In genomic region chr3:108118038-108118727, GRCh38 we compare ENCODE assay signal across 18 cellular contexts.
DNase-seq lines count a peak whose midpoint lies in the region; ATAC-seq lines count a peak whose summit lies in the region.
"Had no signal": no experiment of that assay in that cellular context is flagged by ENCODE, and none has a peak within 500 bp of the region (broad histone marks: within the 10 kb centered on the region; RNA-seq: fewer than 3 reads in every experiment).

No MANE protein-coding gene starts in this region.

- H3K27me3 Mint-ChIP-seq in activated naive CD8-positive, alpha-beta T cell treated with anti-CD3 and anti-CD28 coated beads, Interleukin-2, amount 50 U/mL, for 24 hours = no peaks in the 10 kb centered on the region
- H3K27me3 Mint-ChIP-seq in stimulated activated naive CD8-positive, alpha-beta T cell treated with anti-CD3 and anti-CD28 coated beads, Interleukin-15, Interleukin-2, amounts not matched to agents 100 ng/mL and 50 ng/mL, for 24 hours = no peaks in the 10 kb centered on the region
- H3K27me3 Mint-ChIP-seq: central memory CD8-positive, alpha-beta T cell; naive B cell; T-helper 17 cell had no signal

- peak overlapping the region; percentile 84 for H3K27ac Mint-ChIP-seq in activated naive CD8-positive, alpha-beta T cell treated with anti-CD3 and anti-CD28 coated beads, Interleukin-2, amount 50 U/mL, for 24 hours
- peak overlapping the region; percentile 67 for H3K27ac Mint-ChIP-seq in stimulated activated naive CD8-positive, alpha-beta T cell treated with anti-CD3 and anti-CD28 coated beads, Interleukin-15, Interleukin-2, amounts not matched to agents 100 ng/mL and 50 ng/mL, for 24 hours
- H3K27ac Mint-ChIP-seq: T-helper 17 cell had no signal

- H3K36me3 Mint-ChIP-seq in activated naive CD8-positive, alpha-beta T cell treated with anti-CD3 and anti-CD28 coated beads, Interleukin-2, amount 50 U/mL, for 24 hours (ENCODE audit: low read depth) = no peaks in the 10 kb centered on the region
- H3K36me3 Mint-ChIP-seq in stimulated activated naive CD8-positive, alpha-beta T cell treated with anti-CD3 and anti-CD28 coated beads, Interleukin-15, Interleukin-2, amounts not matched to agents 100 ng/mL and 50 ng/mL, for 24 hours (ENCODE audit: low read depth) = no peaks in the 10 kb centered on the region
- H3K36me3 Mint-ChIP-seq: naive B cell had no signal

- no peak for DNase-seq in activated CD4-positive, CD25-positive, alpha-beta regulatory T cell treated with anti-CD3 and anti-CD28 coated beads, Interleukin-2, amount 50 U/mL, for 72 hours
- peak; percentile 46 for DNase-seq in stimulated activated CD4-positive, alpha-beta T cell treated with anti-CD3 and anti-CD28 coated beads, Interleukin-15, amount 100 ng/mL, for 24 hours
- no peak for DNase-seq in stimulated activated CD4-positive, alpha-beta T cell treated with anti-CD3 and anti-CD28 coated beads, Interleukin-2, amount 100 ng/mL, for 48 hours
- DNase-seq in activated naive CD8-positive, alpha-beta T cell treated with anti-CD3 and anti-CD28 coated beads, Interleukin-2, amount 50 U/mL, for 24 hours = peak; percentile 40
- DNase-seq in AML-193 (lab: John Stamatoyannopoulos, UW) (no peak), cortex of kidney (lab: John Stamatoyannopoulos, UW) (no peak)
- DNase-seq: activated gamma-delta T cell, H7, left lung, naive B cell, NCI-H1694 treated with DMSO at 0.1 percent for 48 hours, right cardiac atrium, RPMI8226, T-helper 17 cell, tibial artery had no signal

- peak; percentile 76 to 86 for ATAC-seq in activated CD4-positive, CD25-positive, alpha-beta regulatory T cell treated with anti-CD3 and anti-CD28 coated beads, Interleukin-2, amount 50 U/mL, for 24 hours
- peak; percentile 96 for ATAC-seq in activated naive CD8-positive, alpha-beta T cell treated with anti-CD3 and anti-CD28 coated beads, Interleukin-2, amount 50 U/mL, for 24 hours
- ATAC-seq: left lung, T-helper 17 cell had no signal

- peaks cover 10% of the 10 kb centered on the region for H3K9me3 Mint-ChIP-seq in activated naive CD8-positive, alpha-beta T cell treated with anti-CD3 and anti-CD28 coated beads, Interleukin-2, amount 50 U/mL, for 24 hours
- no peaks in the 10 kb centered on the region for H3K9me3 Mint-ChIP-seq in stimulated activated naive CD8-positive, alpha-beta T cell treated with anti-CD3 and anti-CD28 coated beads, Interleukin-15, Interleukin-2, amounts not matched to agents 100 ng/mL and 50 ng/mL, for 24 hours

- peak overlapping the region; percentile 19 for H3K4me3 Mint-ChIP-seq in activated naive CD8-positive, alpha-beta T cell treated with anti-CD3 and anti-CD28 coated beads, Interleukin-2, amount 50 U/mL, for 24 hours
- peak overlapping the region; percentile 9 for H3K4me3 Mint-ChIP-seq in stimulated activated naive CD8-positive, alpha-beta T cell treated with anti-CD3 and anti-CD28 coated beads, Interleukin-15, Interleukin-2, amounts not matched to agents 100 ng/mL and 50 ng/mL, for 24 hours
- H3K4me3 Mint-ChIP-seq: central memory CD8-positive, alpha-beta T cell; T-helper 17 cell had no signal

- H3K4me1 Mint-ChIP-seq in activated naive CD8-positive, alpha-beta T cell treated with anti-CD3 and anti-CD28 coated beads, Interleukin-2, amount 50 U/mL, for 24 hours = peaks cover 56% of the 10 kb centered on the region
- peaks cover 54% of the 10 kb centered on the region for H3K4me1 Mint-ChIP-seq in stimulated activated naive CD8-positive, alpha-beta T cell treated with anti-CD3 and anti-CD28 coated beads, Interleukin-15, Interleukin-2, amounts not matched to agents 100 ng/mL and 50 ng/mL, for 24 hours (ENCODE audit: low read depth)

Comparison
In these comparisons a context has a peak if more than half of its experiments do, and no peak if none do; other contexts are left out.
1. DNase-seq: peak in stimulated activated CD4-positive, alpha-beta T cell treated with anti-CD3 and anti-CD28 coated beads, Interleukin-15, amount 100 ng/mL, for 24 hours (single experiment) and activated naive CD8-positive, alpha-beta T cell treated with anti-CD3 and anti-CD28 coated beads, Interleukin-2, amount 50 U/mL, for 24 hours (single experiment); none in activated CD4-positive, CD25-positive, alpha-beta regulatory T cell treated with anti-CD3 and anti-CD28 coated beads, Interleukin-2, amount 50 U/mL, for 72 hours (single experiment), stimulated activated CD4-positive, alpha-beta T cell treated with anti-CD3 and anti-CD28 coated beads, Interleukin-2, amount 100 ng/mL, for 48 hours (0 of 2), AML-193 (0 of 2) and cortex of kidney (single experiment).